In genomic region chr6:137755284-137755683, GRCh38 we compare ENCODE assay signal across 16 cellular contexts.
"Had no signal": no experiment of that assay in that cellular context is flagged by ENCODE, and none has a peak within 500 bp of the region (broad histone marks: within the 10 kb centered on the region; RNA-seq: fewer than 3 reads in every experiment).

No MANE protein-coding gene starts in this region.

- H3K9me3 Mint-ChIP-seq: activated naive CD8-positive, alpha-beta T cell treated with anti-CD3 and anti-CD28 coated beads for 36 hours; dendritic cell treated with granulocyte-macrophage colony-stimulating factor and Interleukin-4, amounts not matched to agents 40 ng/mL and 50 ng/mL, for 4 days; memory B cell had no signal

- H3K4me1 ChIP-seq: esophagus muscularis mucosa, prostate gland, right atrium auricular region, upper lobe of right lung had no signal

- H3K9me3 ChIP-seq: esophagus muscularis mucosa, prostate gland, right atrium auricular region, thoracic aorta, upper lobe of right lung had no signal

- H3K27me3 ChIP-seq: esophagus muscularis mucosa, right atrium auricular region, upper lobe of right lung had no signal

- H3K36me3 Mint-ChIP-seq: activated naive CD8-positive, alpha-beta T cell treated with anti-CD3 and anti-CD28 coated beads for 36 hours; memory B cell had no signal

- ATAC-seq: naive thymus-derived CD4-positive, alpha-beta T cell; upper lobe of right lung had no signal

- H3K4me3 Mint-ChIP-seq: activated naive CD8-positive, alpha-beta T cell treated with anti-CD3 and anti-CD28 coated beads for 36 hours; dendritic cell treated with granulocyte-macrophage colony-stimulating factor and Interleukin-4, amounts not matched to agents 40 ng/mL and 50 ng/mL, for 4 days; memory B cell; naive thymus-derived CD4-positive, alpha-beta T cell had no signal

- H3K4me3 ChIP-seq: esophagus muscularis mucosa, prostate gland, right atrium auricular region, thoracic aorta, upper lobe of right lung had no signal

- H3K27ac ChIP-seq: esophagus muscularis mucosa, prostate gland, right atrium auricular region, thoracic aorta, upper lobe of right lung, WERI-Rb-1 had no signal

- H3K27me3 Mint-ChIP-seq: activated naive CD8-positive, alpha-beta T cell treated with anti-CD3 and anti-CD28 coated beads for 36 hours; memory B cell had no signal

- H3K36me3 ChIP-seq: esophagus muscularis mucosa, prostate gland, right atrium auricular region, thoracic aorta, upper lobe of right lung, WERI-Rb-1 had no signal

- DNase-seq: activated CD4-positive, alpha-beta T cell treated with anti-CD3 and anti-CD28 coated beads, Interleukin-2, amount 50 U/mL, for 4 hours; activated gamma-delta T cell treated with Interleukin-2 at 50 U/mL for 16 hours; activated naive CD8-positive, alpha-beta T cell treated with anti-CD3 and anti-CD28 coated beads for 36 hours; amniotic stem cell; effector memory CD4-positive, alpha-beta T cell; naive thymus-derived CD4-positive, alpha-beta T cell; stimulated activated CD4-positive, alpha-beta T cell treated with anti-CD3 and anti-CD28 coated beads, Interleukin-2, amount 100 ng/mL, for 24 hours; T-helper 2 cell; upper lobe of right lung; WERI-Rb-1 had no signal

- H3K27ac Mint-ChIP-seq: activated naive CD8-positive, alpha-beta T cell treated with anti-CD3 and anti-CD28 coated beads for 36 hours; dendritic cell treated with granulocyte-macrophage colony-stimulating factor and Interleukin-4, amounts not matched to agents 40 ng/mL and 50 ng/mL, for 4 days; memory B cell had no signal
